10 cellular contexts compared by ENCODE assay signal in the genomic region with DNA sequence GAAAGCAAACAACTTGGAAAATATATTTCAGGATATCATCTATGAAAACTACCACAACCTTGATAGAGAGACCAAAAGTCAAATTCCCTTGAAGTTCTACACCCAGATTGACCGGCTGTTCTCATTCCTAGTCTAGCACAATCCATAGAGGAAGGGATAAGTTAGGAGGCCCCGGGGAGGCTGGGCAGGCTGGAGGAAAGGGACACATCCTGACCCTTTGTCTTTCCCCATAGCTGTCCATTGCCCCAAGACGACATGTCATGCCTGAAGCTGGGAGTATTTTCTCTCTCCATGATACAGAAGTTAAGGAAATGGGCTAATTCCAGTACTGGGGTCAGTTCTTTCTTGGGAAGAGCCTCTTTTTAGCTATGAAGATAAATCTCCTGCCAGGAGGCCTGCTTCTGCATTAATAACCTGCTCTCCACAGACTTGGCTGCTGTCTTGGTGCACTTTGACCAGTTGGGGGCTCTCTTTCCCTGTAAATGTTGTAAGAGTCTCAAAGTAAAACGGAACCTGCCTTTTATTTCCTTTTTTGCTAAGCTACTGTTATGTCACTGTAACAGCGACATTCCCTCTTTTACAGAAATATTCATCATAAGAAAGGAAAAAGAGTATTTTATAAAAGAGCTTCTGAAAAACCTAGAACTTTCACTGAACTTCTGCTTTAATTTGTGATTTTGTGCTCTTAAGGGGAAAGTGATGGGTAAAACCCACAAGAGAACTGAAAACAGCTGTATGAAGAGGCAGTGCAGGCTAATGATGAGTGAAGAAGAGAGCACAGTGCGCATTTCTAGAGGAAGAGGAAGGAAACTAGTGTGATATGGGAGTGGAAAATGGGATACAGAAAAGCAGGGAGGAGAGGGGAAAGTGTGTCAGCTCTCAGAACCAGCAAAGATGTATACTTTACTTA. TPM values are rescaled to one million over a fixed set of nuclear protein-coding genes. Genes with fewer than 3 reads are reported as not detected.
DNase-seq lines count a peak whose midpoint lies in the region; ATAC-seq, FAIRE-seq and TF ChIP-seq lines count a peak whose summit lies in the region.
"Not testable (repeated sequence)": the region's sequence is repeated elsewhere in the genome, so short reads cannot be mapped to it uniquely, and the experiment has no call there.
"Had no signal": no experiment of that assay in that cellular context is flagged by ENCODE, and none has a peak within 500 bp of the region (broad histone marks: within the 10 kb centered on the region; RNA-seq: fewer than 3 reads in every experiment).

No MANE protein-coding gene starts in this region.

- not testable (repeated sequence) for H3K9me3 ChIP-seq in PC-3 (ENCODE audit: low read length)

- peak overlapping the region; percentile 40 for H3K4me3 Mint-ChIP-seq in activated T-helper 2 cell treated with anti-CD3 and anti-CD28 coated beads, Interferon-gamma antibody, Interleukin-2, Interleukin-4, amounts not matched to agents 10 μg/mL and 5 μg/mL and 100 μg/mL, durations not matched to agents 14 hours and 24 hours and 36 hours (ENCODE audit: low read depth)
- H3K4me3 Mint-ChIP-seq in natural killer cell, result peak overlapping the region; percentile 71

- in situ Hi-C loops in GM13976 (cut with MboI; ENCODE audit: low sequenced_read_pairs, unreplicated experiment), result not testable (repeated sequence)

- H3K9me2 ChIP-seq in PC-3 (replicated peaks; ENCODE audit: low read length), result not testable (repeated sequence)

- H2AFZ ChIP-seq in PC-3 (ENCODE audit: low read length), result not testable (repeated sequence)

- H3K36me3 Mint-ChIP-seq in activated T-helper 2 cell treated with anti-CD3 and anti-CD28 coated beads, Interferon-gamma antibody, Interleukin-2, Interleukin-4, amounts not matched to agents 10 μg/mL and 5 μg/mL and 100 μg/mL, durations not matched to agents 14 hours and 24 hours and 36 hours (ENCODE audit: low read depth); natural killer cell: not testable (repeated sequence)

- not testable (repeated sequence) for H3K27ac ChIP-seq in PC-3 (ENCODE audit: low read length)

- not testable (repeated sequence) for H4K20me1 ChIP-seq in PC-3 (ENCODE audit: low read length)

- not testable (repeated sequence) for H3K27me3 ChIP-seq in PC-3 (ENCODE audit: low read length)

- DNase-seq in GM13976 (ENCODE audit: low spot score); natural killer cell: not testable (repeated sequence)
- peak; percentile 42 for DNase-seq in PC-3
- peak; percentile 22 for DNase-seq in activated T-helper 2 cell treated with anti-CD3 and anti-CD28 coated beads, Interferon-gamma antibody, Interleukin-2, Interleukin-4, amounts not matched to agents 10 μg/mL and 5 μg/mL and 100 μg/mL, durations not matched to agents 14 hours and 24 hours and 36 hours (ENCODE audit: low spot score)
- peak; percentile 25 for DNase-seq in fibroblast of peridontal ligament (ENCODE audit: extremely low read depth)

- not testable (repeated sequence) for H3K4me1 Mint-ChIP-seq in activated T-helper 2 cell treated with anti-CD3 and anti-CD28 coated beads, Interferon-gamma antibody, Interleukin-2, Interleukin-4, amounts not matched to agents 10 μg/mL and 5 μg/mL and 100 μg/mL, durations not matched to agents 14 hours and 24 hours and 36 hours (ENCODE audit: low read depth); natural killer cell

- POLR2A ChIA-PET in PC-3 (lab: Charles Lee; ENCODE audit: unreplicated experiment), result not testable (repeated sequence)

- H3K9ac ChIP-seq in PC-3 (ENCODE audit: low read length), result not testable (repeated sequence)

- peak; percentile 58 for FAIRE-seq in A204.1 (lab: Jason Lieb, UNC)

- not testable (repeated sequence) for H3K9me3 Mint-ChIP-seq in activated T-helper 2 cell treated with anti-CD3 and anti-CD28 coated beads, Interferon-gamma antibody, Interleukin-2, Interleukin-4, amounts not matched to agents 10 μg/mL and 5 μg/mL and 100 μg/mL, durations not matched to agents 14 hours and 24 hours and 36 hours; natural killer cell

- not testable (repeated sequence) for H3K4me3 ChIP-seq in PC-3 (ENCODE audit: low read length)

- not testable (repeated sequence) for BruUV-seq in PC-3 (replicated peaks; lab: Mats Ljungman, UMichigan)

- intact Hi-C loops in PC-3 (cut with micrococcal nuclease); activated T-helper 2 cell treated with anti-CD3 and anti-CD28 coated beads, Interferon-gamma antibody, Interleukin-2, Interleukin-4, amounts not matched to agents 10 μg/mL and 5 μg/mL and 100 μg/mL, durations not matched to agents 14 hours and 24 hours and 36 hours (cut with micrococcal nuclease); natural killer cell (cut with micrococcal nuclease): not testable (repeated sequence)

- not testable (repeated sequence) for H3K4me2 ChIP-seq in PC-3 (ENCODE audit: low read length)

- H3K79me2 ChIP-seq in PC-3 (ENCODE audit: low read length), result not testable (repeated sequence)

- H3K27ac Mint-ChIP-seq in activated T-helper 2 cell treated with anti-CD3 and anti-CD28 coated beads, Interferon-gamma antibody, Interleukin-2, Interleukin-4, amounts not matched to agents 10 μg/mL and 5 μg/mL and 100 μg/mL, durations not matched to agents 14 hours and 24 hours and 36 hours, result not testable (repeated sequence)
- peak overlapping the region; percentile 47 to 59 for H3K27ac Mint-ChIP-seq in natural killer cell

- peak; percentile 87 for ATAC-seq in GM21825 (IDR thresholded peaks at IDR 0.05; ENCODE audit: unreplicated experiment)
- ATAC-seq in HG03469 (IDR thresholded peaks at IDR 0.05; ENCODE audit: unreplicated experiment), result peak; percentile 90
- ATAC-seq in PC-3, result peak; percentile 86
- ATAC-seq in natural killer cell, result peak; percentile 87 to 96 (median 95)

- not testable (repeated sequence) for H3K36me3 ChIP-seq in PC-3 (ENCODE audit: low read depth, low read length)

- not testable (repeated sequence) for H3F3A ChIP-seq in PC-3 (ENCODE audit: low read length, unreplicated experiment)

- H3K4me1 ChIP-seq in PC-3 (ENCODE audit: insufficient read depth, low read length), result not testable (repeated sequence)

- CTCF ChIA-PET in PC-3 (lab: Charles Lee), result interaction anchor here (0.6 to 0.9 kb wide), 3 partner anchors 12 to 239 kb away, joined by 4 to 6 read pairs (median 5); no protein-coding TSS in a partner anchor

- H3K27me3 Mint-ChIP-seq in activated T-helper 2 cell treated with anti-CD3 and anti-CD28 coated beads, Interferon-gamma antibody, Interleukin-2, Interleukin-4, amounts not matched to agents 10 μg/mL and 5 μg/mL and 100 μg/mL, durations not matched to agents 14 hours and 24 hours and 36 hours (ENCODE audit: low read depth), result peaks cover 11% of the 10 kb centered on the region
- not testable (repeated sequence) for H3K27me3 Mint-ChIP-seq in natural killer cell (ENCODE audit: low read depth in 2 of 2)

- peak; percentile 60 for TF ChIP-seq CTCF in GM13976 (IDR thresholded peaks at IDR 0.05; ENCODE audit: borderline replicate concordance, control extremely low read depth, extremely low read depth, insufficient read depth, missing control alignments)
- peak; percentile 56 for TF ChIP-seq CTCF in PC-3 (conservative IDR thresholded peaks at IDR 0.05; ENCODE audit: low read depth, low read length)
- TF ChIP-seq CTCF in natural killer cell (IDR thresholded peaks at IDR 0.05), result peak; percentile 61

RNA-seq across cellular contexts. Expression of a gene that starts 6.9 kb away (rescaled TPM):
- total RNA-seq in PC-3 (2014; rRNA removed) (not detected in 2 replicates), natural killer cell (not detected)
- total RNA-seq in activated T-helper 2 cell treated with anti-CD3 and anti-CD28 coated beads, Interferon-gamma antibody, Interleukin-2, Interleukin-4, amounts not matched to agents 10 μg/mL and 5 μg/mL and 100 μg/mL, durations not matched to agents 14 hours and 24 hours and 36 hours, result not detected in 2 replicates
- total RNA-seq: omental fat pad, ureter had no signal

RNA-seq across cellular contexts. Expression of a gene that starts 7.7 kb away (rescaled TPM):
- not detected in 2 replicates for total RNA-seq in PC-3 (2014; rRNA removed)
- total RNA-seq in activated T-helper 2 cell treated with anti-CD3 and anti-CD28 coated beads, Interferon-gamma antibody, Interleukin-2, Interleukin-4, amounts not matched to agents 10 μg/mL and 5 μg/mL and 100 μg/mL, durations not matched to agents 14 hours and 24 hours and 36 hours, result not detected in 2 replicates
- not detected for total RNA-seq in natural killer cell
- total RNA-seq: omental fat pad, ureter had no signal

RNA-seq across cellular contexts. Expression of a gene that starts 11.8 kb away (rescaled TPM):
- total RNA-seq in PC-3 (2014; rRNA removed) (not detected in 2 replicates), natural killer cell (not detected)
- total RNA-seq in activated T-helper 2 cell treated with anti-CD3 and anti-CD28 coated beads, Interferon-gamma antibody, Interleukin-2, Interleukin-4, amounts not matched to agents 10 μg/mL and 5 μg/mL and 100 μg/mL, durations not matched to agents 14 hours and 24 hours and 36 hours, result not detected in 2 replicates
- total RNA-seq: omental fat pad, ureter had no signal

RNA-seq across cellular contexts. Expression of a gene that starts 22.0 kb away (rescaled TPM):
- total RNA-seq in PC-3 (2014; rRNA removed), result not detected in 2 replicates
- total RNA-seq in activated T-helper 2 cell treated with anti-CD3 and anti-CD28 coated beads, Interferon-gamma antibody, Interleukin-2, Interleukin-4, amounts not matched to agents 10 μg/mL and 5 μg/mL and 100 μg/mL, durations not matched to agents 14 hours and 24 hours and 36 hours, result not detected in 2 replicates
- total RNA-seq in natural killer cell, result not detected
- total RNA-seq: omental fat pad, ureter had no signal

RNA-seq across cellular contexts. Expression of a gene that starts 28.7 kb away (rescaled TPM):
- total RNA-seq in PC-3 (2014; rRNA removed) (not detected in 2 replicates), natural killer cell (not detected)
- total RNA-seq in activated T-helper 2 cell treated with anti-CD3 and anti-CD28 coated beads, Interferon-gamma antibody, Interleukin-2, Interleukin-4, amounts not matched to agents 10 μg/mL and 5 μg/mL and 100 μg/mL, durations not matched to agents 14 hours and 24 hours and 36 hours, result not detected in 2 replicates
- total RNA-seq: omental fat pad, ureter had no signal
